12 cellular contexts compared by ENCODE assay signal in genomic region chr12:21576431-21576830, GRCh38. TPM values are rescaled to one million over a fixed set of nuclear protein-coding genes. Genes with fewer than 3 reads are reported as not detected.
"Had no signal": no experiment of that assay in that cellular context is flagged by ENCODE, and none has a peak within 500 bp of the region (broad histone marks: within the 10 kb centered on the region; RNA-seq: fewer than 3 reads in every experiment).

No MANE protein-coding gene starts in this region.

- DNase-seq: GM23248, GOT3, H7, H9, HCEC 1CT, HFFc6 had no signal

- H3K36me3 ChIP-seq: HAP-1 had no signal

- H3K4me1 ChIP-seq: HAP-1 had no signal

- H3K9me3 ChIP-seq: HAP-1 had no signal

- H3K27ac Mint-ChIP-seq: GM23338, H9, HFFc6 had no signal

- H3K4me3 ChIP-seq: GM23248, GM23338, HAP-1 had no signal

- H2AFZ ChIP-seq: GM23248, GM23338 had no signal

- H3K27ac ChIP-seq: GM23248 had no signal

- H3K9ac ChIP-seq: GM23248 had no signal

- H3K4me3 Mint-ChIP-seq: GM23338, H9, HFFc6 had no signal

- ATAC-seq: GM23338, HCT116 had no signal

- H3K9me3 Mint-ChIP-seq: GM23338, H9, HFFc6 had no signal

- FAIRE-seq: H1, H54 had no signal

- H3K4me2 ChIP-seq: GM23338 had no signal

RNA-seq across cellular contexts. Expression of gene GYS2, which starts 28.2 kb away (rescaled TPM):
- total RNA-seq: GM23248, GM23338, H1, H4, H7, H9, HFFc6 had no signal
- polyA plus RNA-seq: GM23248, GM23338, H1 had no signal

RNA-seq across cellular contexts. Expression of gene SPX, which starts 50.3 kb away (rescaled TPM):
- total RNA-seq: H7, HFFc6 had no signal
